21 cellular contexts compared by ENCODE assay signal in genomic region chr10:13632407-13632806, GRCh38. TPM values are rescaled to one million over a fixed set of nuclear protein-coding genes. Genes with fewer than 3 reads are reported as not detected.
DNase-seq lines count a peak whose midpoint lies in the region; ATAC-seq lines count a peak whose summit lies in the region.
"Had no signal": no experiment of that assay in that cellular context is flagged by ENCODE, and none has a peak within 500 bp of the region (broad histone marks: within the 10 kb centered on the region; RNA-seq: fewer than 3 reads in every experiment).

No MANE protein-coding gene starts in this region.

- H3K4me3 ChIP-seq in skeletal muscle tissue (ENCODE audit: low read length in 3 of 3): no peak overlapping the region
- H3K4me3 ChIP-seq: adrenal gland, cardiac muscle cell, thoracic aorta had no signal

- H3K36me3 Mint-ChIP-seq in immature natural killer cell: peaks cover 16 to 27% (median 23%) of the 10 kb centered on the region in 3 donors

- no peak overlapping the region for H3K9ac ChIP-seq in skeletal muscle tissue (ENCODE audit: low read depth in 1 of 3, low read length in 3 of 3)

- H3K9me3 ChIP-seq in skeletal muscle tissue (ENCODE audit: control insufficient read depth in 3 of 3, low read length in 3 of 3): no peaks in the 10 kb centered on the region
- H3K9me3 ChIP-seq: adrenal gland, thoracic aorta had no signal

- H3K4me1 Mint-ChIP-seq in immature natural killer cell: peaks cover 0 to 4% of the 10 kb centered on the region in 2 donors

- H3K27me3 ChIP-seq in skeletal muscle tissue (ENCODE audit: control insufficient read depth in 3 of 3, insufficient read depth in 3 of 3, low read length in 3 of 3): no peaks in the 10 kb centered on the region
- H3K27me3 ChIP-seq: adrenal gland, cardiac muscle cell had no signal

- no peak overlapping the region for H3K27ac Mint-ChIP-seq in immature natural killer cell
- H3K27ac Mint-ChIP-seq: CD4-positive, alpha-beta memory T cell; natural killer cell had no signal

- H3K4me3 Mint-ChIP-seq in immature natural killer cell: no peak overlapping the region
- H3K4me3 Mint-ChIP-seq: CD4-positive, alpha-beta memory T cell; natural killer cell had no signal

- peak overlapping the region; percentile 57 for H3K27ac ChIP-seq in angular gyrus (ENCODE audit: low read depth, low read length)
- peak overlapping the region; percentile 70 for H3K27ac ChIP-seq in skeletal muscle tissue (ENCODE audit: low read depth, low read length)
- H3K27ac ChIP-seq: cardiac muscle cell had no signal

- H3K9me3 Mint-ChIP-seq in immature natural killer cell: no peaks in the 10 kb centered on the region
- H3K9me3 Mint-ChIP-seq: natural killer cell had no signal

- H3K27me3 Mint-ChIP-seq in immature natural killer cell (ENCODE audit: low read depth in 3 of 3): peaks cover 0 to 1% (median 0%) of the 10 kb centered on the region in 3 donors
- H3K27me3 Mint-ChIP-seq: CD4-positive, alpha-beta memory T cell had no signal

- peaks cover 8 to 15% (median 11%) of the 10 kb centered on the region in 3 donors for H3K36me3 ChIP-seq in skeletal muscle tissue (ENCODE audit: control insufficient read depth in 3 of 3, insufficient read depth in 3 of 3, low read length in 3 of 3)

- peaks cover 7 to 13% (median 8%) of the 10 kb centered on the region in 3 donors for H3K4me1 ChIP-seq in skeletal muscle tissue (ENCODE audit: control insufficient read depth in 3 of 3, insufficient read depth in 3 of 3, low read length in 3 of 3)
- H3K4me1 ChIP-seq: adrenal gland had no signal

- DNase-seq in MV-4-11 (lab: John Stamatoyannopoulos, UW) (peak; percentile 77), medulla oblongata (ENCODE audit: extremely low spot score) (peak; percentile 69), immature natural killer cell (no peak), amygdala (lab: John Stamatoyannopoulos, UW) (no peak)
- no peak for DNase-seq in stimulated activated CD4-positive, alpha-beta T cell treated with anti-CD3 and anti-CD28 coated beads, Interleukin-12 subunit alpha, Interleukin-12 subunit beta, amount 100 ng/mL, for 4 hours
- DNase-seq: activated CD4-positive, alpha-beta T cell treated with anti-CD3 and anti-CD28 coated beads, Interleukin-2, amount 50 U/mL, for 1 hour; activated CD8-positive, alpha-beta memory T cell treated with anti-CD3 and anti-CD28 coated beads, Interleukin-2, amount 50 U/mL, for 4 hours; activated effector memory CD4-positive, alpha-beta T cell treated with anti-CD3 and anti-CD28 coated beads, Interleukin-2, amount 50 U/mL, for 16 hours; adrenal gland; CD4-positive, alpha-beta memory T cell; DMS53; HCEC 1CT; natural killer cell; NCI-H187 treated with DMSO at 0.1 percent for 48 hours; NK-92 treated with Interleukin-12 subunit alpha and Interleukin-12 subunit beta, amount 100 ng/mL, for 24 hours; posterior cingulate gyrus had no signal

- no peak for ATAC-seq in HG03139 (IDR thresholded peaks at IDR 0.05; ENCODE audit: unreplicated experiment)
- ATAC-seq: natural killer cell had no signal

RNA-seq across cellular contexts. Expression of gene PRPF18, which starts 45.6 kb away (rescaled TPM):
- total RNA-seq in skeletal muscle tissue: 24.0 TPM
- 10 to 100 TPM; 48.5 to 60.8 (median 50.1) TPM for polyA plus RNA-seq in immature natural killer cell

Comparison
In these comparisons a context has a peak if more than half of its experiments do, and no peak if none do; other contexts are left out.
1. DNase-seq: peak in MV-4-11 (single experiment) and medulla oblongata (single experiment); none in immature natural killer cell (0 of 3), amygdala (0 of 56) and stimulated activated CD4-positive, alpha-beta T cell treated with anti-CD3 and anti-CD28 coated beads, Interleukin-12 subunit alpha, Interleukin-12 subunit beta, amount 100 ng/mL, for 4 hours (single experiment).